In genomic region chr2:106053116-106053515, GRCh38 we compare ENCODE assay signal across 10 cellular contexts.
DNase-seq lines count a peak whose midpoint lies in the region; ATAC-seq and TF ChIP-seq lines count a peak whose summit lies in the region.
"Had no signal": no experiment of that assay in that cellular context is flagged by ENCODE, and none has a peak within 500 bp of the region (broad histone marks: within the 10 kb centered on the region; RNA-seq: fewer than 3 reads in every experiment).

No MANE protein-coding gene starts in this region.

- no peak overlapping the region for H2AFZ ChIP-seq in DND-41 (ENCODE audit: low read depth, low read length)

- peak overlapping the region; percentile 31; the same call in 1 of the 2 replicates for H3K27ac ChIP-seq in DND-41 (ENCODE audit: low read length)
- H3K27ac ChIP-seq in brain microvascular endothelial cell: no peak overlapping the region
- H3K27ac ChIP-seq: esophagus muscularis mucosa had no signal

- DNase-seq in DND-41: peak; percentile 48
- peak; percentile 78 for DNase-seq in LHCN-M2 (ENCODE audit: low read depth)
- peak; percentile 32 for DNase-seq in brain microvascular endothelial cell
- no peak for DNase-seq in omental fat pad (ENCODE audit: low spot score)
- no peak for DNase-seq in NCI-H1092 treated with DMSO at 0.1 percent for 48 hours (lab: John Stamatoyannopoulos, UW)
- no peak for DNase-seq in putamen (ENCODE audit: low spot score)
- DNase-seq: activated T-cell treated with anti-CD3 and anti-CD28 coated beads, Interleukin-2, amount 50 U/mL, for 24 hours had no signal

- H3K4me2 ChIP-seq in DND-41 (ENCODE audit: insufficient read depth, low read length): no peak overlapping the region

- no peak overlapping the region for H3K9ac ChIP-seq in DND-41 (ENCODE audit: low read depth, low read length)

- H3K27me3 ChIP-seq in DND-41 (ENCODE audit: insufficient read depth, low read length, poor library complexity): no peaks in the 10 kb centered on the region
- H3K27me3 ChIP-seq in brain microvascular endothelial cell (replicated peaks): no peaks in the 10 kb centered on the region
- H3K27me3 ChIP-seq: esophagus muscularis mucosa had no signal

- in situ Hi-C loops in brain microvascular endothelial cell (cut with HindIII; ENCODE audit: low pct_ligation_motif_present, low sequenced_read_pairs): no loop called here

- peaks cover 14% of the 10 kb centered on the region for H3K4me1 ChIP-seq in DND-41 (ENCODE audit: insufficient read depth, low read length)
- H3K4me1 ChIP-seq: esophagus muscularis mucosa had no signal

- no peak for TF ChIP-seq CTCF in DND-41 (IDR thresholded peaks at IDR 0.05; ENCODE audit: borderline replicate concordance, extremely low read depth, low read length, poor library complexity, severe bottlenecking)
- TF ChIP-seq CTCF in brain microvascular endothelial cell (IDR thresholded peaks at IDR 0.05; ENCODE audit: low read depth, low read length, missing control alignments): no peak
- TF ChIP-seq CTCF in omental fat pad (IDR thresholded peaks at IDR 0.05): no peak

- no peaks in the 10 kb centered on the region for H3K79me2 ChIP-seq in DND-41 (ENCODE audit: insufficient read depth, low read length)

- H3K36me3 ChIP-seq in DND-41 (ENCODE audit: insufficient read depth, low read length) (no peaks in the 10 kb centered on the region), brain microvascular endothelial cell (replicated peaks) (no peaks in the 10 kb centered on the region)
- H3K36me3 ChIP-seq: esophagus muscularis mucosa had no signal

- ATAC-seq in DND-41 (ENCODE audit: insufficient read depth, low read depth): peak; percentile 85
- ATAC-seq in omental fat pad (ENCODE audit: low FRiP score): peak; percentile 68
- no peak for ATAC-seq in HG03460 (IDR thresholded peaks at IDR 0.05; ENCODE audit: unreplicated experiment)
- no peak for ATAC-seq in GM21360 (IDR thresholded peaks at IDR 0.05; ENCODE audit: unreplicated experiment)

- H4K20me1 ChIP-seq in DND-41 (ENCODE audit: insufficient read depth, low read length): no peaks in the 10 kb centered on the region

- no peaks in the 10 kb centered on the region for H3K9me3 ChIP-seq in DND-41 (ENCODE audit: insufficient read depth, low read length, severe bottlenecking)
- H3K9me3 ChIP-seq: esophagus muscularis mucosa had no signal

- H3K4me3 ChIP-seq in DND-41 (ENCODE audit: low read depth in 1 of 2, low read length in 2 of 2): no peak overlapping the region
- H3K4me3 ChIP-seq in brain microvascular endothelial cell (ENCODE audit: low read depth, low read length): no peak overlapping the region
- H3K4me3 ChIP-seq: esophagus muscularis mucosa had no signal

Comparison
In these comparisons a context has a peak if more than half of its experiments do, and no peak if none do; other contexts are left out.
1. ATAC-seq: peak in DND-41 (single experiment) and omental fat pad (single experiment); none in HG03460 (single experiment) and GM21360 (single experiment).
2. DNase-seq: peak in DND-41 (single experiment), LHCN-M2 (single experiment) and brain microvascular endothelial cell (single experiment); none in omental fat pad (single experiment), NCI-H1092 treated with DMSO at 0.1 percent for 48 hours (single experiment) and putamen (single experiment).